Comparison of ENCODE assay signal across 10 cellular contexts in genomic region chr5:53303105-53303504, GRCh38.
A peak's percentile ranks its signal among the peaks of the same experiment; 100 is the strongest.
DNase-seq lines count a peak whose midpoint lies in the region; ATAC-seq and TF ChIP-seq lines count a peak whose summit lies in the region.
"Had no signal": no experiment of that assay in that cellular context is flagged by ENCODE, and none has a peak within 500 bp of the region (broad histone marks: within the 10 kb centered on the region; RNA-seq: fewer than 3 reads in every experiment).

No MANE protein-coding gene starts in this region.

- DNase-seq in AG10803 (ENCODE audit: low read depth) (peak; percentile 83), HFF-Myc (ENCODE audit: extremely low read depth, low read depth) (peak; percentile 72), astrocyte of the cerebellum (ENCODE audit: low read depth) (peak; percentile 77), kidney epithelial cell (ENCODE audit: low read depth) (peak; percentile 51), H7 (no peak), retina (no peak), NCI-H2029 (lab: John Stamatoyannopoulos, UW) (no peak)
- DNase-seq: midbrain, NCI-H1694 had no signal

- H3K4me3 ChIP-seq in AG10803 (ENCODE audit: low read length) (no peak overlapping the region), HFF-Myc (replicated peaks; ENCODE audit: low read depth, low read length) (no peak overlapping the region), astrocyte of the cerebellum (ENCODE audit: low read depth, low read length) (no peak overlapping the region), kidney epithelial cell (ENCODE audit: low read depth, low read length) (no peak overlapping the region), H7 (ENCODE audit: insufficient read depth, low read depth, low read length) (no peak overlapping the region)

- no peak for ATAC-seq in GM19324 (IDR thresholded peaks at IDR 0.05; ENCODE audit: low FRiP score, unreplicated experiment)

- no peak for TF ChIP-seq CTCF in AG10803 (conservative IDR thresholded peaks at IDR 0.05; ENCODE audit: low read length)
- no peak for TF ChIP-seq CTCF in HFF-Myc (IDR thresholded peaks at IDR 0.05; ENCODE audit: low read depth, low read length, missing control alignments)
- TF ChIP-seq CTCF in astrocyte of the cerebellum (IDR thresholded peaks at IDR 0.05; ENCODE audit: low read depth, low read length, missing control alignments): no peak
- TF ChIP-seq CTCF in kidney epithelial cell (IDR thresholded peaks at IDR 0.05; ENCODE audit: insufficient read depth, low read length, poor library complexity, severe bottlenecking): no peak

- in situ Hi-C loops in astrocyte of the cerebellum (cut with HindIII; ENCODE audit: low sequenced_read_pairs): no loop called here

- no peaks in the 10 kb centered on the region for H3K27me3 ChIP-seq in kidney epithelial cell (ENCODE audit: control insufficient read depth, insufficient read depth, low read length)
- H3K27me3 ChIP-seq in H7 (ENCODE audit: control insufficient read depth, insufficient read depth, low read length): no peaks in the 10 kb centered on the region

- H3K36me3 ChIP-seq in kidney epithelial cell (ENCODE audit: control insufficient read depth, insufficient read depth, low read length) (no peaks in the 10 kb centered on the region), H7 (replicated peaks; ENCODE audit: control insufficient read depth, insufficient read depth, low read length) (no peaks in the 10 kb centered on the region)

Comparison
In these comparisons a context has a peak if more than half of its experiments do, and no peak if none do; other contexts are left out.
1. DNase-seq: peak in AG10803 (single experiment), HFF-Myc (single experiment), astrocyte of the cerebellum (single experiment) and kidney epithelial cell (single experiment); none in H7 (single experiment), retina (single experiment) and NCI-H2029 (single experiment).